In genomic region chr2:99201959-99202678, GRCh38 we compare ENCODE assay signal across 17 cellular contexts. TPM values are rescaled to one million over a fixed set of nuclear protein-coding genes. Genes with fewer than 3 reads are reported as not detected.
A peak's percentile ranks its signal among the peaks of the same experiment; 100 is the strongest.
DNase-seq lines count a peak whose midpoint lies in the region; ATAC-seq and TF ChIP-seq lines count a peak whose summit lies in the region.
"Had no signal": no experiment of that assay in that cellular context is flagged by ENCODE, and none has a peak within 500 bp of the region (broad histone marks: within the 10 kb centered on the region; RNA-seq: fewer than 3 reads in every experiment).

No MANE protein-coding gene starts in this region.

- H3K4me3 Mint-ChIP-seq in activated naive CD8-positive, alpha-beta T cell: no peak overlapping the region
- no peak overlapping the region for H3K4me3 Mint-ChIP-seq in activated naive CD8-positive, alpha-beta T cell treated with anti-CD3 and anti-CD28 coated beads for 36 hours
- H3K4me3 Mint-ChIP-seq in WTC11 (no peak overlapping the region), T-cell (no peak overlapping the region)
- H3K4me3 Mint-ChIP-seq in stimulated activated naive B cell treated with anti-CD40 and anti-IgM and Interleukin-4, amounts not matched to agents 10 μg/mL and 1 μg/mL and 100 μg/mL, for 72 hours: no peak overlapping the region
- H3K4me3 Mint-ChIP-seq: IgD-negative memory B cell; stimulated activated naive CD8-positive, alpha-beta T cell treated with anti-CD3 and anti-CD28 coated beads, Interleukin-15, Interleukin-2, amounts not matched to agents 100 ng/mL and 50 ng/mL, for 24 hours had no signal

- H3K4me1 Mint-ChIP-seq in activated naive CD8-positive, alpha-beta T cell (ENCODE audit: low read depth): no peaks in the 10 kb centered on the region
- H3K4me1 Mint-ChIP-seq in activated naive CD8-positive, alpha-beta T cell treated with anti-CD3 and anti-CD28 coated beads for 36 hours: no peaks in the 10 kb centered on the region
- H3K4me1 Mint-ChIP-seq in WTC11 (no peaks in the 10 kb centered on the region), T-cell (no peaks in the 10 kb centered on the region)
- H3K4me1 Mint-ChIP-seq in stimulated activated naive B cell treated with anti-CD40 and anti-IgM and Interleukin-4, amounts not matched to agents 10 μg/mL and 1 μg/mL and 100 μg/mL, for 72 hours: no peaks in the 10 kb centered on the region
- H3K4me1 Mint-ChIP-seq: IgD-negative memory B cell had no signal

- H2BK5ac ChIP-seq in mesendoderm (ENCODE audit: low read length): no peak overlapping the region

- H3K23ac ChIP-seq in mesendoderm (ENCODE audit: low read length): no peak overlapping the region

- H3K27me3 ChIP-seq in foreskin keratinocyte (no peaks in the 10 kb centered on the region), mesendoderm (ENCODE audit: insufficient read depth, low read length, poor library complexity) (no peaks in the 10 kb centered on the region)
- H3K27me3 ChIP-seq: gastroesophageal sphincter had no signal

- ATAC-seq in WTC11 (no peak), foreskin keratinocyte (peak; percentile 16), T-cell (replicated peaks in 1 of 4) (no peak)
- ATAC-seq in stimulated activated naive B cell treated with anti-CD40 and anti-IgM and Interleukin-4, amounts not matched to agents 10 μg/mL and 1 μg/mL and 100 μg/mL, for 72 hours (replicated peaks): no peak
- ATAC-seq: gastroesophageal sphincter, PC-3 had no signal

- no peak overlapping the region for H3K4me2 ChIP-seq in mesendoderm (ENCODE audit: low read length)

- no peak for DNase-seq in activated naive CD8-positive, alpha-beta T cell treated with anti-CD3 and anti-CD28 coated beads for 36 hours
- DNase-seq in WTC11 (ENCODE audit: low spot score) (no peak), foreskin keratinocyte (no peak), T-cell (no peak), mesendoderm (no peak), HuH-7 (ENCODE audit: low spot score) (no peak)
- DNase-seq in stimulated activated naive B cell treated with anti-CD40 and anti-IgM and Interleukin-4, amounts not matched to agents 10 μg/mL and 1 μg/mL and 100 μg/mL, for 72 hours: no peak
- DNase-seq: effector CD8-positive, alpha-beta T cell; NCI-H2081 treated with DMSO at 0.1 percent for 48 hours; PC-3; small intestine had no signal

- no peaks in the 10 kb centered on the region for H3K36me3 ChIP-seq in mesendoderm (ENCODE audit: control insufficient read depth, insufficient read depth, low read length)

- no CpG with 5 or more reads among the region's 4 CpGs for WGBS in mesendoderm (ENCODE audit: extremely low coverage, insufficient coverage, low lambda C conversion rate)

- no peaks in the 10 kb centered on the region for H3K27me3 Mint-ChIP-seq in activated naive CD8-positive, alpha-beta T cell
- no peaks in the 10 kb centered on the region for H3K27me3 Mint-ChIP-seq in activated naive CD8-positive, alpha-beta T cell treated with anti-CD3 and anti-CD28 coated beads for 36 hours
- H3K27me3 Mint-ChIP-seq in WTC11 (ENCODE audit: low read depth) (peaks cover 4% of the 10 kb centered on the region; the same call in 1 of the 2 replicates), T-cell (no peaks in the 10 kb centered on the region)
- H3K27me3 Mint-ChIP-seq in stimulated activated naive B cell treated with anti-CD40 and anti-IgM and Interleukin-4, amounts not matched to agents 10 μg/mL and 1 μg/mL and 100 μg/mL, for 72 hours: no peaks in the 10 kb centered on the region
- H3K27me3 Mint-ChIP-seq: IgD-negative memory B cell; stimulated activated naive CD8-positive, alpha-beta T cell treated with anti-CD3 and anti-CD28 coated beads, Interleukin-15, Interleukin-2, amounts not matched to agents 100 ng/mL and 50 ng/mL, for 24 hours had no signal

- no peak overlapping the region for H2AK5ac ChIP-seq in mesendoderm (ENCODE audit: low read length)

- H3K56ac ChIP-seq in mesendoderm (ENCODE audit: low read length): no peak overlapping the region

- no peak overlapping the region for H3K18ac ChIP-seq in mesendoderm (ENCODE audit: low read length)

- no peak overlapping the region for H2BK120ac ChIP-seq in mesendoderm (ENCODE audit: low read depth, low read length)

- TF ChIP-seq CTCF in WTC11 (IDR thresholded peaks at IDR 0.05) (peak; percentile 32; the same call in 1 of the 2 replicates), foreskin keratinocyte (conservative IDR thresholded peaks at IDR 0.05) (no peak)

- CTCF ChIA-PET in WTC11 (lab: Charles Lee) (no interaction called here), T-cell (lab: Charles Lee) (no interaction called here)

- H3K79me2 ChIP-seq in mesendoderm (ENCODE audit: control insufficient read depth, insufficient read depth, low read length): no peaks in the 10 kb centered on the region

- H3K9ac ChIP-seq in mesendoderm (ENCODE audit: low read length): no peak overlapping the region

- POLR2A ChIA-PET in WTC11 (lab: Charles Lee) (no interaction called here), T-cell (lab: Charles Lee) (no interaction called here)

- H3K27ac ChIP-seq in foreskin keratinocyte (no peak overlapping the region), mesendoderm (ENCODE audit: low read depth, low read length) (no peak overlapping the region)
- H3K27ac ChIP-seq: gastroesophageal sphincter had no signal

- H3K27ac Mint-ChIP-seq in activated naive CD8-positive, alpha-beta T cell: peak overlapping the region; percentile 36
- no peak overlapping the region for H3K27ac Mint-ChIP-seq in activated naive CD8-positive, alpha-beta T cell treated with anti-CD3 and anti-CD28 coated beads for 36 hours
- H3K27ac Mint-ChIP-seq in WTC11: no peak overlapping the region
- peak overlapping the region; percentile 37 for H3K27ac Mint-ChIP-seq in stimulated activated naive B cell treated with anti-CD40 and anti-IgM and Interleukin-4, amounts not matched to agents 10 μg/mL and 1 μg/mL and 100 μg/mL, for 72 hours
- peak overlapping the region in 1 of 2 donors; percentile 0 for H3K27ac Mint-ChIP-seq in T-cell
- H3K27ac Mint-ChIP-seq: stimulated activated naive CD8-positive, alpha-beta T cell treated with anti-CD3 and anti-CD28 coated beads, Interleukin-15, Interleukin-2, amounts not matched to agents 100 ng/mL and 50 ng/mL, for 24 hours had no signal

- no peaks in the 10 kb centered on the region for H3K9me3 Mint-ChIP-seq in activated naive CD8-positive, alpha-beta T cell (ENCODE audit: low read depth)
- H3K9me3 Mint-ChIP-seq in activated naive CD8-positive, alpha-beta T cell treated with anti-CD3 and anti-CD28 coated beads for 36 hours: peaks cover 5% of the 10 kb centered on the region
- H3K9me3 Mint-ChIP-seq in WTC11 (peaks cover 49% of the 10 kb centered on the region), T-cell (peaks cover 3 to 9% (median 3%) of the 10 kb centered on the region in 3 donors)
- H3K9me3 Mint-ChIP-seq in stimulated activated naive B cell treated with anti-CD40 and anti-IgM and Interleukin-4, amounts not matched to agents 10 μg/mL and 1 μg/mL and 100 μg/mL, for 72 hours: peaks cover 6 to 9% of the 10 kb centered on the region in 2 donors
- H3K9me3 Mint-ChIP-seq: stimulated activated naive CD8-positive, alpha-beta T cell treated with anti-CD3 and anti-CD28 coated beads, Interleukin-15, Interleukin-2, amounts not matched to agents 100 ng/mL and 50 ng/mL, for 24 hours had no signal

- no peak overlapping the region for H2BK15ac ChIP-seq in mesendoderm (replicated peaks; ENCODE audit: low read depth)

- H3K36me3 Mint-ChIP-seq in activated naive CD8-positive, alpha-beta T cell: peaks cover 6% of the 10 kb centered on the region
- peaks cover 22% of the 10 kb centered on the region for H3K36me3 Mint-ChIP-seq in activated naive CD8-positive, alpha-beta T cell treated with anti-CD3 and anti-CD28 coated beads for 36 hours
- H3K36me3 Mint-ChIP-seq in WTC11: peaks cover 52% of the 10 kb centered on the region
- H3K36me3 Mint-ChIP-seq in stimulated activated naive B cell treated with anti-CD40 and anti-IgM and Interleukin-4, amounts not matched to agents 10 μg/mL and 1 μg/mL and 100 μg/mL, for 72 hours: peaks cover 20 to 30% of the 10 kb centered on the region in 2 donors
- H3K36me3 Mint-ChIP-seq in T-cell: peaks cover 9% of the 10 kb centered on the region

- H3K4me1 ChIP-seq in foreskin keratinocyte: no peaks in the 10 kb centered on the region
- no peaks in the 10 kb centered on the region for H3K4me1 ChIP-seq in mesendoderm (ENCODE audit: control insufficient read depth, low read depth, low read length)
- H3K4me1 ChIP-seq: gastroesophageal sphincter had no signal

- H3K4me3 ChIP-seq in mesendoderm (ENCODE audit: low read length): no peak overlapping the region
- H3K4me3 ChIP-seq: gastroesophageal sphincter had no signal

- no peak overlapping the region for H4K5ac ChIP-seq in mesendoderm (ENCODE audit: low read length)

- H4K8ac ChIP-seq in mesendoderm (ENCODE audit: low read depth, low read length): no peak overlapping the region

- no peaks in the 10 kb centered on the region for H3K79me1 ChIP-seq in mesendoderm (ENCODE audit: low read length)

- no peak overlapping the region for H3K4ac ChIP-seq in mesendoderm (ENCODE audit: low read depth, low read length)

RNA-seq across cellular contexts. Expression of gene MRPL30, which starts 21.1 kb away (rescaled TPM):
- total RNA-seq in activated naive CD8-positive, alpha-beta T cell treated with anti-CD3 and anti-CD28 coated beads for 36 hours: 10 to 100 TPM; 35.8 to 38.0 TPM
- 28.7 to 34.9 TPM (median 33.4 TPM) in 3 replicates for total RNA-seq in WTC11 (2021)
- total RNA-seq in foreskin keratinocyte: 37.0 and 38.2 TPM in 2 replicates
- polyA plus RNA-seq in foreskin keratinocyte: 25.3 and 30.2 TPM in 2 replicates
- total RNA-seq in T-cell: 10 to 100 TPM; 12.7 to 20.5 (median 17.9) TPM
- 42.5 TPM for polyA plus RNA-seq in mesendoderm (2013, experiment 1 of 2)
- 41.6 TPM for polyA plus RNA-seq in mesendoderm (2013, experiment 2 of 2)

RNA-seq across cellular contexts. Expression of gene MITD1, which starts 21.3 kb away (rescaled TPM):
- 10 to 100 TPM; 56.8 to 61.2 TPM for total RNA-seq in activated naive CD8-positive, alpha-beta T cell treated with anti-CD3 and anti-CD28 coated beads for 36 hours
- total RNA-seq in WTC11 (2021) (33.1 to 37.1 TPM (median 34.7 TPM) in 3 replicates), foreskin keratinocyte (33.3 and 34.6 TPM in 2 replicates), T-cell (10 to 100 TPM; 27.5 to 60.4 (median 56.7) TPM)
- 35.7 and 40.6 TPM in 2 replicates for polyA plus RNA-seq in foreskin keratinocyte
- 41.3 TPM for polyA plus RNA-seq in mesendoderm (2013, experiment 1 of 2)
- 43.5 TPM for polyA plus RNA-seq in mesendoderm (2013, experiment 2 of 2)

RNA-seq across cellular contexts. Expression of gene LIPT1, which starts 47.4 kb away (rescaled TPM):
- total RNA-seq in activated naive CD8-positive, alpha-beta T cell treated with anti-CD3 and anti-CD28 coated beads for 36 hours: 1 to 10 TPM; 6.4 to 7.1 TPM
- total RNA-seq in WTC11 (2021) (7.1 to 9.7 TPM (median 8.1 TPM) in 3 replicates), foreskin keratinocyte (3.0 and 3.8 TPM in 2 replicates), T-cell (10 to 100 TPM; 12.4 to 17.6 (median 13.7) TPM)
- 2.2 and 2.4 TPM in 2 replicates for polyA plus RNA-seq in foreskin keratinocyte
- 8.0 TPM for polyA plus RNA-seq in mesendoderm (2013, experiment 1 of 2)
- 8.6 TPM for polyA plus RNA-seq in mesendoderm (2013, experiment 2 of 2)

RNA-seq across cellular contexts. Expression of gene TSGA10, which starts 47.4 kb away (rescaled TPM):
- 1 to 10 TPM; 5.6 to 7.5 TPM for total RNA-seq in activated naive CD8-positive, alpha-beta T cell treated with anti-CD3 and anti-CD28 coated beads for 36 hours
- 8.9 to 9.3 TPM (median 9.1 TPM) in 3 replicates for total RNA-seq in WTC11 (2021)
- 3.0 and 4.1 TPM in 2 replicates for total RNA-seq in foreskin keratinocyte
- 1.1 and 1.3 TPM in 2 replicates for polyA plus RNA-seq in foreskin keratinocyte
- total RNA-seq in T-cell: 10 to 100 TPM; 14.0 to 16.2 (median 15.8) TPM
- 6.8 TPM for polyA plus RNA-seq in mesendoderm (2013, experiment 1 of 2)
- 7.0 TPM for polyA plus RNA-seq in mesendoderm (2013, experiment 2 of 2)

RNA-seq across cellular contexts. Expression of gene LYG2, which starts 53.3 kb away (rescaled TPM):
- not detected for total RNA-seq in activated naive CD8-positive, alpha-beta T cell treated with anti-CD3 and anti-CD28 coated beads for 36 hours
- total RNA-seq in WTC11 (2021) (0.25 TPM in 1 of 3 replicates, not detected in the others), foreskin keratinocyte (not detected in 2 replicates), T-cell (not detected)
- polyA plus RNA-seq in foreskin keratinocyte: not detected in 2 replicates
- polyA plus RNA-seq in mesendoderm (2013, experiment 1 of 2): 0.51 TPM
- 0.35 TPM for polyA plus RNA-seq in mesendoderm (2013, experiment 2 of 2)
- total RNA-seq: cardiac septum, gastroesophageal sphincter, osteocyte, PC-3 had no signal
- polyA plus RNA-seq: IgD-negative memory B cell, small intestine had no signal

Comparison
In these comparisons a context has a peak if more than half of its experiments do, and no peak if none do; other contexts are left out.
1. H3K27ac Mint-ChIP-seq: peak in activated naive CD8-positive, alpha-beta T cell (single experiment) and stimulated activated naive B cell treated with anti-CD40 and anti-IgM and Interleukin-4, amounts not matched to agents 10 μg/mL and 1 μg/mL and 100 μg/mL, for 72 hours (single experiment); none in activated naive CD8-positive, alpha-beta T cell treated with anti-CD3 and anti-CD28 coated beads for 36 hours (single experiment) and WTC11 (single experiment).